In genomic region chr10:15419279-15419874, GRCh38 we compare ENCODE assay signal across 1 cellular context.
TF ChIP-seq lines count a peak whose summit lies in the region.

No MANE protein-coding gene starts in this region.

TF ChIP-seq in WTC11, 78 proteins besides CTCF, POLR2A, EP300 and RAD21 (continued from another document):
- TF ChIP-seq SMAD4 (CRISPR knock-in tag; IDR thresholded peaks at IDR 0.05) (no peak), FOXK1 (CRISPR knock-in tag; IDR thresholded peaks at IDR 0.05) (no peak)
